Comparison of ENCODE assay signal across 31 cellular contexts in the genomic region with DNA sequence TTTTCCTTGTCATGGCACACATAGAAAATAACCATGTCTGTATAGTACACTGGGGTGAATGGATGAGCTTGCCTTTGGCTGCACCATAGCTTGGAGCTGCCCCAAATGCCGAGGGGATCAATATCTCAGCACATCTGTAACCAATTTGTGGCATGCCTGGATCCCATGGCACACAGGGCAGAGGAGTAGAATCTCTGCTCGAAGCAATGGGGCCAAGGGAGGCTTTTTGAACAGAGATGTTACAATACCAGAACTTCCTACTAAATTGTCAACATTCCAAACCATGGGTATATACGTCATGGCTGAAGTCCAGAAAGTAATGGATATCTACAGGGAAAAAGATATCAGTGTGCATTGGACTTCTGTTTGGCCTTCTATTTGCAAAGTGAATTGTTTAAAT. TPM values are rescaled to one million over a fixed set of nuclear protein-coding genes. Genes with fewer than 3 reads are reported as not detected.
"Had no signal": no experiment of that assay in that cellular context is flagged by ENCODE, and none has a peak within 500 bp of the region (broad histone marks: within the 10 kb centered on the region; RNA-seq: fewer than 3 reads in every experiment).

No MANE protein-coding gene starts in this region.

- H3K27ac ChIP-seq: adrenal gland, Peyer's patch, RWPE1, SJSA1, VCaP had no signal

- H3K27me3 ChIP-seq: adrenal gland, Peyer's patch, SJSA1 had no signal

- ATAC-seq: activated CD4-positive, alpha-beta T cell treated with anti-CD3 and anti-CD28 coated beads for 36 hours; activated T-helper 17 cell treated with anti-CD3 and anti-CD28 coated beads, Interleukin-2, amount 50 U/mL, for 72 hours; T-cell had no signal

- H3K4me1 ChIP-seq: adrenal gland, Peyer's patch, SJSA1 had no signal

- H3K36me3 ChIP-seq: adrenal gland, Peyer's patch, SJSA1 had no signal

- H3K9me3 ChIP-seq: adrenal gland, Peyer's patch, SJSA1 had no signal

- H3K4me3 ChIP-seq: adrenal gland, Peyer's patch, SJSA1 had no signal

- DNase-seq: activated CD4-positive, alpha-beta memory T cell treated with anti-CD3 and anti-CD28 coated beads, Interleukin-2, amount 10 ng/mL, durations not matched to agents 7 days and 5 days; activated CD4-positive, alpha-beta T cell treated with anti-CD3 and anti-CD28 coated beads for 36 hours; activated CD4-positive, alpha-beta T cell treated with anti-CD3 and anti-CD28 coated beads, Interleukin-2, amount 50 U/mL, for 1 hour; activated gamma-delta T cell treated with Interleukin-2 at 50 U/mL for 16 hours; activated naive CD4-positive, alpha-beta T cell treated with anti-CD3 and anti-CD28 coated beads, Interleukin-2, amount 10 ng/mL, durations not matched to agents 7 days and 5 days; activated naive CD8-positive, alpha-beta T cell treated with anti-CD3 and anti-CD28 coated beads for 36 hours; activated T-cell treated with anti-CD3 and anti-CD28 coated beads for 4 hours; activated T-cell treated with anti-CD3 and anti-CD28 coated beads, Interleukin-2, amount 50 U/mL, for 48 hours; adrenal gland; anterior cingulate cortex; cerebellar nuclear complex; MM.1S; NCI-H1105; NCI-H1436; NCI-H1694 treated with DMSO at 0.1 percent for 48 hours; NCI-H2081 treated with DMSO at 0.1 percent for 48 hours; NCI-H2171 treated with DMSO at 0.1 percent for 48 hours; NCI-H345; NCI-H510A; NCI-H526 treated with DMSO at 0.1 percent for 48 hours; NCI-H82; Peyer's patch; Right ventricle myocardium superior; T-cell; T-helper 2 cell; T1000 had no signal

RNA-seq across cellular contexts. Expression of gene ESM1, which starts 39.1 kb away (rescaled TPM):
- total RNA-seq: activated CD4-positive, alpha-beta T cell treated with anti-CD3 and anti-CD28 coated beads for 36 hours; activated CD8-positive, alpha-beta memory T cell treated with anti-CD3 and anti-CD28 coated beads for 36 hours; activated naive CD8-positive, alpha-beta T cell treated with anti-CD3 and anti-CD28 coated beads for 36 hours; Peyer's patch; Right ventricle myocardium superior had no signal
